28 cellular contexts compared by ENCODE assay signal in genomic region chr7:29173458-29173857, GRCh38.
"Had no signal": no experiment of that assay in that cellular context is flagged by ENCODE, and none has a peak within 500 bp of the region (broad histone marks: within the 10 kb centered on the region; RNA-seq: fewer than 3 reads in every experiment).

No MANE protein-coding gene starts in this region.

- ATAC-seq: stimulated activated effector memory CD8-positive, alpha-beta T cell treated with anti-CD3 and anti-CD28 coated beads, Interleukin-12 subunit alpha, Interleukin-12 subunit beta, amount 100 ng/mL, for 72 hours; stimulated activated memory B cell treated with anti-CD40 and anti-IgM and Interleukin-4, amounts not matched to agents 10 μg/mL and 1 μg/mL and 100 μg/mL, for 72 hours; stimulated activated naive B cell treated with anti-CD40 and anti-IgM and Interleukin-4, amounts not matched to agents 10 μg/mL and 1 μg/mL and 100 μg/mL, for 72 hours; stimulated activated naive CD8-positive, alpha-beta T cell treated with anti-CD3 and anti-CD28 coated beads, Interleukin-15, amount 100 ng/mL, for 72 hours; stimulated activated naive CD8-positive, alpha-beta T cell treated with anti-CD3 and anti-CD28 coated beads, Interleukin-15, Interleukin-2, amounts not matched to agents 100 U/mL and 50 U/mL, for 24 hours; upper lobe of right lung had no signal

- H3K4me1 Mint-ChIP-seq: stimulated activated memory B cell treated with anti-CD40 and anti-IgM and Interleukin-4, amounts not matched to agents 10 μg/mL and 1 μg/mL and 100 μg/mL, for 72 hours had no signal

- H3K36me3 ChIP-seq: stomach, suprapubic skin, thoracic aorta, thyroid gland, tibial artery, tibial nerve, transverse colon, upper lobe of left lung, upper lobe of right lung, uterus, vagina had no signal

- H3K27me3 ChIP-seq: stomach, suprapubic skin, testis, thyroid gland, tibial artery, tibial nerve, transverse colon, upper lobe of left lung, uterus, vagina had no signal

- H3K27ac ChIP-seq: stomach, suprapubic skin, testis, thoracic aorta, thyroid gland, tibial artery, transverse colon, upper lobe of left lung, upper lobe of right lung, vagina had no signal

- DNase-seq: stimulated activated CD4-positive, alpha-beta T cell treated with anti-CD3 and anti-CD28 coated beads, Interleukin-2, amount 100 ng/mL, for 48 hours; stimulated activated CD4-positive, alpha-beta T cell treated with anti-CD3 and anti-CD28 coated beads, Interleukin-4, amount 100 ng/mL, for 1 hour; stimulated activated CD4-positive, alpha-beta T cell treated with anti-CD3 and anti-CD28 coated beads, Interleukin-4, amount 100 ng/mL, for 24 hours; stimulated activated CD4-positive, alpha-beta T cell treated with anti-CD3 and anti-CD28 coated beads, Interleukin-4, amount 100 ng/mL, for 4 hours; stimulated activated CD8-positive, alpha-beta memory T cell treated with anti-CD3 and anti-CD28 coated beads, Interleukin-4, amount 100 ng/mL, for 48 hours; stimulated activated naive B cell treated with anti-CD40 and anti-IgM and Interleukin-4, amounts not matched to agents 10 μg/mL and 1 μg/mL and 100 μg/mL, for 72 hours; stimulated activated naive CD4-positive, alpha-beta T cell; stimulated activated naive CD4-positive, alpha-beta T cell treated with Interleukin-2 at 50 U/mL for 16 hours; stimulated activated naive CD8-positive, alpha-beta T cell treated with anti-CD3 and anti-CD28 coated beads, Interleukin-15, amount 100 ng/mL, for 72 hours; stimulated activated naive CD8-positive, alpha-beta T cell treated with anti-CD3 and anti-CD28 coated beads, Interleukin-15, Interleukin-2, amounts not matched to agents 100 U/mL and 50 U/mL, for 24 hours; stomach; substantia nigra; testis; thyroid gland; tibial artery; transverse colon; trophoblast cell; upper lobe of left lung; upper lobe of right lung had no signal

- H3K36me3 Mint-ChIP-seq: stimulated activated effector memory CD8-positive, alpha-beta T cell treated with anti-CD3 and anti-CD28 coated beads, Interleukin-12 subunit alpha, Interleukin-12 subunit beta, amount 100 ng/mL, for 72 hours; stimulated activated memory B cell treated with anti-CD40 and anti-IgM and Interleukin-4, amounts not matched to agents 10 μg/mL and 1 μg/mL and 100 μg/mL, for 72 hours; type B pancreatic cell had no signal

- H3K27ac Mint-ChIP-seq: stimulated activated effector memory CD8-positive, alpha-beta T cell treated with anti-CD3 and anti-CD28 coated beads, Interleukin-12 subunit alpha, Interleukin-12 subunit beta, amount 100 ng/mL, for 72 hours; stimulated activated memory B cell treated with anti-CD40 and anti-IgM and Interleukin-4, amounts not matched to agents 10 μg/mL and 1 μg/mL and 100 μg/mL, for 72 hours; stimulated activated naive B cell treated with anti-CD40 and anti-IgM and Interleukin-4, amounts not matched to agents 10 μg/mL and 1 μg/mL and 100 μg/mL, for 72 hours; stimulated activated naive CD8-positive, alpha-beta T cell treated with anti-CD3 and anti-CD28 coated beads, Interleukin-15, amount 100 ng/mL, for 72 hours; stimulated activated naive CD8-positive, alpha-beta T cell treated with anti-CD3 and anti-CD28 coated beads, Interleukin-15, Interleukin-2, amounts not matched to agents 100 ng/mL and 50 ng/mL, for 24 hours; type B pancreatic cell had no signal

- H3K27me3 Mint-ChIP-seq: type B pancreatic cell had no signal

- H3K9me3 Mint-ChIP-seq: stimulated activated effector memory CD8-positive, alpha-beta T cell treated with anti-CD3 and anti-CD28 coated beads, Interleukin-12 subunit alpha, Interleukin-12 subunit beta, amount 100 ng/mL, for 72 hours; stimulated activated memory B cell treated with anti-CD40 and anti-IgM and Interleukin-4, amounts not matched to agents 10 μg/mL and 1 μg/mL and 100 μg/mL, for 72 hours; stimulated activated naive CD8-positive, alpha-beta T cell treated with anti-CD3 and anti-CD28 coated beads, Interleukin-15, amount 100 ng/mL, for 72 hours; stimulated activated naive CD8-positive, alpha-beta T cell treated with anti-CD3 and anti-CD28 coated beads, Interleukin-15, Interleukin-2, amounts not matched to agents 100 ng/mL and 50 ng/mL, for 24 hours had no signal

- H3K4me1 ChIP-seq: stomach, suprapubic skin, testis, thyroid gland, tibial artery, tibial nerve, transverse colon, upper lobe of left lung, upper lobe of right lung, uterus, vagina had no signal

- H3K9me3 ChIP-seq: stomach, suprapubic skin, testis, thoracic aorta, thyroid gland, tibial artery, tibial nerve, transverse colon, upper lobe of left lung, upper lobe of right lung, uterus, vagina had no signal

- H3K4me3 Mint-ChIP-seq: stimulated activated effector memory CD8-positive, alpha-beta T cell treated with anti-CD3 and anti-CD28 coated beads, Interleukin-12 subunit alpha, Interleukin-12 subunit beta, amount 100 ng/mL, for 72 hours; stimulated activated memory B cell treated with anti-CD40 and anti-IgM and Interleukin-4, amounts not matched to agents 10 μg/mL and 1 μg/mL and 100 μg/mL, for 72 hours; stimulated activated naive B cell treated with anti-CD40 and anti-IgM and Interleukin-4, amounts not matched to agents 10 μg/mL and 1 μg/mL and 100 μg/mL, for 72 hours; stimulated activated naive CD8-positive, alpha-beta T cell treated with anti-CD3 and anti-CD28 coated beads, Interleukin-15, amount 100 ng/mL, for 72 hours; stimulated activated naive CD8-positive, alpha-beta T cell treated with anti-CD3 and anti-CD28 coated beads, Interleukin-15, Interleukin-2, amounts not matched to agents 100 ng/mL and 50 ng/mL, for 24 hours; type B pancreatic cell had no signal

- H3K4me3 ChIP-seq: stomach, suprapubic skin, testis, thoracic aorta, thyroid gland, tibial artery, tibial nerve, transverse colon, upper lobe of left lung, upper lobe of right lung, uterus, vagina had no signal
